Comparison of ENCODE assay signal across 8 cellular contexts in the genomic region with DNA sequence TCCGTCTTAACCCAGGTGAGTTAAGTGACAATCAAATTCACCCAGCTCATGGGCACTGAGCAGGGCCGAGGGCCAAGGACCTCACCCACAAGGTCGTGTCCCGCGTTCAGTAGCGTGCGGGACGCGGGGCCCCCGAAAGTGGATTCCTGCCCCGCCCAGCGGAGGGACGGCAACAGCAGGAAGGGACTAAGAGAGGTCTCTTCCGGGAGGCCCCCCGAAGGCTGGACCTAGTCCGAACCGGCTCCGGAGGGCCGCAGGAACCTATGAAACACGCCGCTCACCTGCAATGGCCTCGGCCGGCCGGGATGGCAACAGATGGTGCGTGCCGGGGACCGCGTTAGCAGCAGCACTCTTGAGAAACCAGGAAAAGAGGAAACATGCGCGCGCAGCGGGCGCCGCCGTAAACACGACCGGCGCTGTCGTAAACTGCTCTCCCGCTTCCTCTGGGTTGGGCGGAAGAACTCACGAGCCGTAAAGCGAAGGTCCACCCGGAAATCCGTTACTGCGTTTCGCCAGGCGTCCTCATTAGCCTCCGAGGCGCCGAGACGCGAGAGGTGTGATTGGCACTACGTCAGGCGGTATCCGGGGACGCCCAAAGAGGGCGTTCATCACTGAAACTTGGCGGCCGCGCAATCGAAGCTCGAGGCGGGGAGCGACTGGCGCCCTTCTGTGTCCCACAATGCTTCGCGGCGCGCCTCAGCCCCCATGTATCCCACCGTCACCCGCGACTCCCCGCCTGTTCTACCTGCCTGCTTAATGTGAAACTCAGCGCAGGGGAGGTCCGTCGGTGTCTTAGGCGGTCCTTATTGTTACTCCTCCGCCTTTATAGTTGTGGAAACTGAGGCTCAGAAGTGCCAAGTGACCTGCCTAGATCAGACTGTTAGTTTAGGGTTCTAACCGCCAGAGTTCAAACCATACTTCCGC. TPM values are rescaled to one million over a fixed set of nuclear protein-coding genes. Genes with fewer than 3 reads are reported as not detected.
DNase-seq lines count a peak whose midpoint lies in the region; ATAC-seq, FAIRE-seq and TF ChIP-seq lines count a peak whose summit lies in the region.

A gene with protein sequence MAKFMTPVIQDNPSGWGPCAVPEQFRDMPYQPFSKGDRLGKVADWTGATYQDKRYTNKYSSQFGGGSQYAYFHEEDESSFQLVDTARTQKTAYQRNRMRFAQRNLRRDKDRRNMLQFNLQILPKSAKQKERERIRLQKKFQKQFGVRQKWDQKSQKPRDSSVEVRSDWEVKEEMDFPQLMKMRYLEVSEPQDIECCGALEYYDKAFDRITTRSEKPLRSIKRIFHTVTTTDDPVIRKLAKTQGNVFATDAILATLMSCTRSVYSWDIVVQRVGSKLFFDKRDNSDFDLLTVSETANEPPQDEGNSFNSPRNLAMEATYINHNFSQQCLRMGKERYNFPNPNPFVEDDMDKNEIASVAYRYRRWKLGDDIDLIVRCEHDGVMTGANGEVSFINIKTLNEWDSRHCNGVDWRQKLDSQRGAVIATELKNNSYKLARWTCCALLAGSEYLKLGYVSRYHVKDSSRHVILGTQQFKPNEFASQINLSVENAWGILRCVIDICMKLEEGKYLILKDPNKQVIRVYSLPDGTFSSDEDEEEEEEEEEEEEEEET (minus strand): TSS at position 372 of the 924 bp plus-strand sequence. CDS start 3,045 bp downstream, outside the sequence.

- no peaks in the 10 kb centered on the region for H3K27me3 ChIP-seq in ascending aorta
- H3K27me3 ChIP-seq in right atrium auricular region: no peaks in the 10 kb centered on the region
- no peaks in the 10 kb centered on the region for H3K27me3 ChIP-seq in psoas muscle (ENCODE audit: insufficient read depth in 3 of 3, low read length in 2 of 3)

- H3K4me1 ChIP-seq in ascending aorta (peaks cover 0 to 11% of the 10 kb centered on the region in 2 donors), right atrium auricular region (peaks cover 0 to 23% of the 10 kb centered on the region in 2 donors), psoas muscle (peaks cover 17% of the 10 kb centered on the region)

- peak within 1 kb of the TSS; percentile 92 for H3K4me3 Mint-ChIP-seq in T-helper 2 cell treated with Interferon-gamma antibody and Interleukin-4, amounts not matched to agents 5 μg/mL and 100 μg/mL, for 36 hours

- TF ChIP-seq CTCF in ascending aorta (IDR thresholded peaks at IDR 0.05) (no peak), right atrium auricular region (IDR thresholded peaks at IDR 0.05) (no peak), psoas muscle (IDR thresholded peaks at IDR 0.05) (no peak)

- H3K36me3 ChIP-seq in ascending aorta (peaks cover 21 to 22% of the 10 kb centered on the region in 2 donors), right atrium auricular region (peaks cover 29% of the 10 kb centered on the region), psoas muscle (ENCODE audit: insufficient read depth in 1 of 2, low read depth in 1 of 2) (peaks cover 15 to 36% of the 10 kb centered on the region in 2 donors)

- intact Hi-C loops in ascending aorta (cut with DNase I) (loop anchor here (1.0 to 5.0 kb wide), 2 partner anchors 247 to 1227 kb away; a partner anchor contains a TSS), psoas muscle (cut with DNase I) (loop anchor here in 1 of 2 donors (2.0 kb wide), 1 partner anchor 46 kb away; no protein-coding TSS in a partner anchor)

- no peaks in the 10 kb centered on the region for H3K9me3 Mint-ChIP-seq in T-helper 2 cell treated with Interferon-gamma antibody and Interleukin-4, amounts not matched to agents 5 μg/mL and 100 μg/mL, for 36 hours

- peaks cover 3% of the 10 kb centered on the region for H3K27me3 Mint-ChIP-seq in T-helper 2 cell treated with Interferon-gamma antibody and Interleukin-4, amounts not matched to agents 5 μg/mL and 100 μg/mL, for 36 hours (ENCODE audit: low read depth)

- H3K4me3 ChIP-seq in ascending aorta: peak within 1 kb of the TSS; percentile 80
- H3K4me3 ChIP-seq in right atrium auricular region: peak within 1 kb of the TSS; percentile 73 to 76
- H3K4me3 ChIP-seq in psoas muscle: peak within 1 kb of the TSS; percentile 96

- H3K9me3 ChIP-seq in ascending aorta (no peaks in the 10 kb centered on the region), right atrium auricular region (no peaks in the 10 kb centered on the region), psoas muscle (no peaks in the 10 kb centered on the region)

- DNase-seq in NCI-H1930 (lab: John Stamatoyannopoulos, UW) (peak; percentile 99), ascending aorta (ENCODE audit: low spot score in 2 of 2) (peak; percentile 95 to 99), right atrium auricular region (ENCODE audit: low spot score) (peak; percentile 99), psoas muscle (peak; percentile 98 to 99), urothelium cell line (ENCODE audit: low spot score) (peak; percentile 97)
- DNase-seq in T-helper 2 cell treated with Interferon-gamma antibody and Interleukin-4, amounts not matched to agents 5 μg/mL and 100 μg/mL, for 36 hours (ENCODE audit: low spot score): peak; percentile 99

- FAIRE-seq in urothelium cell line (lab: Jason Lieb, UNC): peak; percentile 95

- WGBS in psoas muscle, 3 donors: 0 to 1% (median 0%) methylated on average over 80 to 82 of the region's 82 CpGs

- H3K27ac ChIP-seq in ascending aorta (peak within 1 kb of the TSS; percentile 88 to 93), right atrium auricular region (peak within 1 kb of the TSS; percentile 88 to 92), psoas muscle (peak within 1 kb of the TSS; percentile 95)

- peaks cover 29% of the 10 kb centered on the region for H3K36me3 Mint-ChIP-seq in T-helper 2 cell treated with Interferon-gamma antibody and Interleukin-4, amounts not matched to agents 5 μg/mL and 100 μg/mL, for 36 hours (ENCODE audit: low read depth)

- H3K27ac Mint-ChIP-seq in T-helper 2 cell treated with Interferon-gamma antibody and Interleukin-4, amounts not matched to agents 5 μg/mL and 100 μg/mL, for 36 hours: peak within 1 kb of the TSS; percentile 98

- ATAC-seq in GM18502 (IDR thresholded peaks at IDR 0.05; ENCODE audit: poor library complexity, unreplicated experiment) (peak; percentile 90), HG02970 (IDR thresholded peaks at IDR 0.05; ENCODE audit: low FRiP score, unreplicated experiment) (peak; percentile 93), psoas muscle (peak; percentile 93 to 94 (median 94))

- H3K4me1 Mint-ChIP-seq in T-helper 2 cell treated with Interferon-gamma antibody and Interleukin-4, amounts not matched to agents 5 μg/mL and 100 μg/mL, for 36 hours (ENCODE audit: low read depth): peaks cover 15% of the 10 kb centered on the region

RNA-seq across cellular contexts. Expression of the gene that starts here (rescaled TPM):
- total RNA-seq in ascending aorta (212 TPM), right atrium auricular region (100 to 1,000 TPM; 177 to 185 TPM), psoas muscle (100 to 1,000 TPM; 102 to 125 (median 116) TPM)
- 100 to 1,000 TPM; 115 to 338 (median 140) TPM for polyA plus RNA-seq in psoas muscle

Comparison
In these comparisons a context has a peak if more than half of its experiments do, and no peak if none do; other contexts are left out.
1. Peak in every context shown above with its lines: DNase-seq, ATAC-seq, H3K4me3 ChIP-seq and H3K27ac ChIP-seq.